In the genomic region with DNA sequence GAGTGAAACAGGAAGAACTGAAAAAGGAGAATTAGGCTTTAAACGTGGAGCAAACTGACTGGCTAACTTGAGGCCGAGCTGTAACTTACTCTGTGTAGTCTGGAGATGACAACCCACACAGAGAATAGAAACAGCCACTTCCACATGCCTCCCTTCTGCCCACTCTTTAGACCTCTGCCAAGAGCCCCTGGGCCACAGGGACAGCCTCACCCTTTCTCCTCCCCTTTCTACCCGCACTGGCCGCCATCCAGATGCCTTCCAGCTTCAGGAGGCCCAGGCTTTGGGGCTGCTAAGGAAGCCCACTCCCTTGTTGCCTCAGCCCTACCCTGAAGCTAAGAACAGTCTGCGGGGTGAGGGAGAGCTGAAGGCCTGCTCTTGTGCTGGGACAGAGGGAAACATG, we compare ENCODE assay signal across 16 cellular contexts. TPM values are rescaled to one million over a fixed set of nuclear protein-coding genes. Genes with fewer than 3 reads are reported as not detected.
A peak's percentile ranks its signal among the peaks of the same experiment; 100 is the strongest.
DNase-seq lines count a peak whose midpoint lies in the region; ATAC-seq and TF ChIP-seq lines count a peak whose summit lies in the region.
"Had no signal": no experiment of that assay in that cellular context is flagged by ENCODE, and none has a peak within 500 bp of the region (broad histone marks: within the 10 kb centered on the region; RNA-seq: fewer than 3 reads in every experiment).

No MANE protein-coding gene starts in this region.

- no peak for TF ChIP-seq CTCF in mucosa of descending colon (IDR thresholded peaks at IDR 0.05)

- peaks cover 9% of the 10 kb centered on the region for H3K4me1 ChIP-seq in mucosa of descending colon (ENCODE audit: low read depth)

- no peaks in the 10 kb centered on the region for H3K36me3 ChIP-seq in mucosa of descending colon (ENCODE audit: low read depth)

- intact Hi-C loops in mucosa of descending colon (cut with DNase I, micrococcal nuclease), result no loop called here

- ATAC-seq in mucosa of descending colon, result peak; percentile 38
- no peak for ATAC-seq in HG02571 (IDR thresholded peaks at IDR 0.05; ENCODE audit: unreplicated experiment)
- ATAC-seq in GM18873 (IDR thresholded peaks at IDR 0.05; ENCODE audit: low FRiP score, unreplicated experiment), result no peak

- no peak for TF ChIP-seq POLR2A in erythroblast (IDR thresholded peaks at IDR 0.05; ENCODE audit: low read length)

- H3K4me3 ChIP-seq in mucosa of descending colon, result no peak overlapping the region

- DNase-seq in CD1c-positive myeloid dendritic cell (ENCODE audit: extremely low spot score) (peak; percentile 95), NOMO-1 treated with DMSO at 0.1 percent for 48 hours (lab: John Stamatoyannopoulos, UW; ENCODE audit: unreplicated experiment) (peak; percentile 83), dedifferentiated amniotic fluid mesenchymal stem cell (ENCODE audit: extremely low spot score) (peak; percentile 49), mucosa of descending colon (no peak), erythroblast (lab: John Stamatoyannopoulos, UW) (no peak)
- no peak for DNase-seq in stimulated activated CD4-positive, alpha-beta T cell treated with anti-CD3 and anti-CD28 coated beads, Interleukin-12 subunit alpha, Interleukin-12 subunit beta, amount 100 ng/mL, for 4 hours
- DNase-seq: activated CD4-positive, CD25-positive, alpha-beta regulatory T cell treated with anti-CD3 and anti-CD28 coated beads, Interleukin-2, amount 50 U/mL, for 72 hours; activated T-cell treated with anti-CD3 and anti-CD28 coated beads, Interleukin-2, amount 50 U/mL, for 72 hours; brain microvascular endothelial cell; NCI-H1417 treated with DMSO at 0.1 percent for 48 hours; NCI-H774; SK-N-SH; stimulated activated CD4-positive, alpha-beta T cell treated with anti-CD3 and anti-CD28 coated beads, Interleukin-15, amount 100 ng/mL, for 24 hours; stimulated activated CD8-positive, alpha-beta memory T cell treated with anti-CD3 and anti-CD28 coated beads, Interleukin-4, amount 100 ng/mL, for 48 hours had no signal

- H3K9me3 ChIP-seq in mucosa of descending colon, result no peaks in the 10 kb centered on the region
- H3K9me3 ChIP-seq: SK-N-SH had no signal

RNA-seq across cellular contexts. Expression of gene ARHGAP31, which starts 6.8 kb away (rescaled TPM):
- 10 to 100 TPM in 2 of 3 donors, 1 to 10 TPM in 1; 7.7 to 25.8 (median 11.8) TPM for total RNA-seq in mucosa of descending colon

Comparison
In these comparisons a context has a peak if more than half of its experiments do, and no peak if none do; other contexts are left out.
1. DNase-seq: peak in CD1c-positive myeloid dendritic cell (single experiment), NOMO-1 treated with DMSO at 0.1 percent for 48 hours (single experiment) and dedifferentiated amniotic fluid mesenchymal stem cell (single experiment); none in mucosa of descending colon (0 of 3), stimulated activated CD4-positive, alpha-beta T cell treated with anti-CD3 and anti-CD28 coated beads, Interleukin-12 subunit alpha, Interleukin-12 subunit beta, amount 100 ng/mL, for 4 hours (single experiment) and erythroblast (0 of 2).